8 cellular contexts compared by ENCODE assay signal in the genomic region with DNA sequence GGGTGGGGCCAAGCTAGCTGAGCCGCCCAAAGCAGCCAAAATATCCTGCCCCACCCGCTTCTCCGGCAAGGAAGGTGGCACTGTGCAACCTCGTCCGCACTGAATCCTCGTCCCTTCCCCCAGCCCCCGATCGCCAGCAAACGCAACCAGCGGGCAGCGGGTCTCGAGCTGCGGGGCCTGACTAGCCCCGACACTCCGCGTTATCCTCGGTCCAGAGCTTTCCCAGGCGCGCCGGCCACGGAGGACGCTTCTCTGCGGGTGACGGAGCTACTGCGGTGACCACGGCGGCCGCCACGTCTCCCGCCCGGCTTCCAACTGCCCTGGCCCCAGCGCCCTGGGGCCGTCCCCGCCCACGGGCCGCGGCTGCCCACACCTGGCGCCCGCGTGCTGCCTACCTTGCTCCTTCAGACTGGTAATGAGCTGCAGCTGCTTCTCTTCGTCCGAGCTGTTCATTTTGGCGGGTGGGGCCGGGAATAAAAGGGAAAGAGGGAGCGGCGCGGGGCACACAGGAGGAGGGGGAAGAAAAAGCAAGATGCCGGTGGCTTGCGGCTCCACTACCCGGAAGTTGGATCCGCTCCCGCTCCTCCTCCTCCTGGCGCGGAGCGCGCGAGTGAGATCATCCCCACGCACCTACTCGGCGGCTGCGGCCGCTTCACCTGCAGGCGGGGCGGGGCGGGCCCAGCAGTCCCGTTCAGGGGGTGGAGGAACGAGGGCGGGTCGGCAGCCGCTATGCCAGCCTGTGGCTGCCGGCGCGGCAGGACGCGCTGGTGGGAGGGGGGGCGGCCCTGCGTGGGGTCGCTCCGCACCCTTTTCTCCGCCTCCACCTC. TPM values are rescaled to one million over a fixed set of nuclear protein-coding genes. Genes with fewer than 3 reads are reported as not detected.
A peak's percentile ranks its signal among the peaks of the same experiment; 100 is the strongest.
DNase-seq lines count a peak whose midpoint lies in the region; ATAC-seq lines count a peak whose summit lies in the region.

TSS of gene SHTN1 (minus strand) at position 561 of the 827 bp plus-strand sequence. CDS start at position 453, 108 bp downstream.

- CTCF ChIA-PET in activated CD4-positive, alpha-beta T cell treated with anti-CD3 and anti-CD28 coated beads, Interleukin-2, amount 10 ng/mL, durations not matched to agents 7 days and 5 days (lab: Charles Lee) = interaction anchor here (1.0 kb wide), 1 partner anchor 10 kb away, joined by 4 read pairs; no protein-coding TSS in a partner anchor

- H3K4me1 ChIP-seq in esophagus (ENCODE audit: control insufficient read depth in 2 of 2, insufficient read depth in 2 of 2, low read length in 1 of 2) (peaks cover 0 to 4% of the 10 kb centered on the region in 2 donors), subcutaneous abdominal adipose tissue (ENCODE audit: control insufficient read depth in 5 of 5, insufficient read depth in 5 of 5, low read length in 5 of 5) (peaks cover 0 to 22% (median 14%) of the 10 kb centered on the region in 5 donors)

- H3K27ac ChIP-seq in esophagus (ENCODE audit: low read depth in 2 of 2, low read length in 1 of 2) = peak within 1 kb of the TSS; percentile 93
- H3K27ac ChIP-seq in subcutaneous abdominal adipose tissue (ENCODE audit: low read depth, low read length) = peak within 1 kb of the TSS; percentile 50

- H3K4me1 Mint-ChIP-seq in activated CD4-positive, alpha-beta T cell treated with anti-CD3 and anti-CD28 coated beads, Interleukin-2, amount 10 ng/mL, durations not matched to agents 7 days and 5 days = peaks cover 4% of the 10 kb centered on the region

- no peaks in the 10 kb centered on the region for H3K36me3 Mint-ChIP-seq in activated CD4-positive, alpha-beta T cell treated with anti-CD3 and anti-CD28 coated beads, Interleukin-2, amount 10 ng/mL, durations not matched to agents 7 days and 5 days (ENCODE audit: low read depth)

- H3K4me3 ChIP-seq in esophagus (ENCODE audit: low read depth in 1 of 2, low read length in 2 of 2) (peak within 1 kb of the TSS; percentile 64 to 84), subcutaneous abdominal adipose tissue (ENCODE audit: low read depth in 1 of 5, low read length in 5 of 5) (peak within 1 kb of the TSS; percentile 76 to 93 (median 82))

- peak; percentile 60 for ATAC-seq in HG03045 (IDR thresholded peaks at IDR 0.05; ENCODE audit: unreplicated experiment)

- H3K9me3 ChIP-seq in esophagus (ENCODE audit: control insufficient read depth in 2 of 2, insufficient read depth in 1 of 2, low read depth in 1 of 2, low read length in 1 of 2) (no peaks in the 10 kb centered on the region), subcutaneous abdominal adipose tissue (ENCODE audit: control insufficient read depth in 5 of 5, low read length in 5 of 5) (no peaks in the 10 kb centered on the region)

- no peak within 1 kb of the TSS for H3K27ac Mint-ChIP-seq in activated CD4-positive, alpha-beta T cell treated with anti-CD3 and anti-CD28 coated beads, Interleukin-2, amount 10 ng/mL, durations not matched to agents 7 days and 5 days

- H3K36me3 ChIP-seq in esophagus (ENCODE audit: control insufficient read depth in 2 of 2, insufficient read depth in 2 of 2, low read length in 1 of 2) (no peaks in the 10 kb centered on the region), subcutaneous abdominal adipose tissue (ENCODE audit: control insufficient read depth in 5 of 5, insufficient read depth in 5 of 5, low read length in 5 of 5) (no peaks in the 10 kb centered on the region)

- peaks cover 33% of the 10 kb centered on the region for H3K27me3 Mint-ChIP-seq in activated CD4-positive, alpha-beta T cell treated with anti-CD3 and anti-CD28 coated beads, Interleukin-2, amount 10 ng/mL, durations not matched to agents 7 days and 5 days

- WGBS in esophagus, 2 donors = 0 to 1% methylated on average over 68 to 80 of the region's 80 CpGs

- POLR2A ChIA-PET in activated CD4-positive, alpha-beta T cell treated with anti-CD3 and anti-CD28 coated beads, Interleukin-2, amount 10 ng/mL, durations not matched to agents 7 days and 5 days (lab: Charles Lee) = no interaction called here

- peak within 1 kb of the TSS in 4 of 5 donors; percentile 62 to 89 (median 68) for H3K9ac ChIP-seq in subcutaneous abdominal adipose tissue (ENCODE audit: low read length in 5 of 5)

- peak within 1 kb of the TSS; percentile 63 for H3K4me3 Mint-ChIP-seq in activated CD4-positive, alpha-beta T cell treated with anti-CD3 and anti-CD28 coated beads, Interleukin-2, amount 10 ng/mL, durations not matched to agents 7 days and 5 days

- H3K27me3 ChIP-seq in esophagus (ENCODE audit: control insufficient read depth in 1 of 2, insufficient read depth in 2 of 2, low read length in 2 of 2) = no peaks in the 10 kb centered on the region
- H3K27me3 ChIP-seq in subcutaneous abdominal adipose tissue (ENCODE audit: control insufficient read depth in 5 of 5, insufficient read depth in 4 of 5, low read length in 5 of 5) = no peaks in the 10 kb centered on the region

- peak; percentile 15 for DNase-seq in activated naive CD4-positive, alpha-beta T cell treated with Interleukin-2 at 50 U/mL for 16 hours
- DNase-seq in activated naive CD4-positive, alpha-beta T cell (lab: John Stamatoyannopoulos, UW) = no peak
- DNase-seq in NCI-H2227 (lab: John Stamatoyannopoulos, UW; ENCODE audit: unreplicated experiment) (peak; percentile 91), middle frontal gyrus (ENCODE audit: extremely low spot score, low spot score) (peak; percentile 31)
- peak; percentile 28 for DNase-seq in activated CD4-positive, alpha-beta T cell treated with anti-CD3 and anti-CD28 coated beads, Interleukin-2, amount 10 ng/mL, durations not matched to agents 7 days and 5 days

- H3K9me3 Mint-ChIP-seq in activated CD4-positive, alpha-beta T cell treated with anti-CD3 and anti-CD28 coated beads, Interleukin-2, amount 10 ng/mL, durations not matched to agents 7 days and 5 days = no peaks in the 10 kb centered on the region

RNA-seq across cellular contexts. Expression of gene SHTN1, which starts in this region (rescaled TPM):
- under 1 TPM; 0.40 to 0.45 TPM for total RNA-seq in activated CD4-positive, alpha-beta T cell treated with anti-CD3 and anti-CD28 coated beads, Interleukin-2, amount 10 ng/mL, durations not matched to agents 7 days and 5 days
- polyA plus RNA-seq in esophagus = 1 to 10 TPM; 6.1 to 6.5 TPM

Comparison
In these comparisons a context has a peak if more than half of its experiments do, and no peak if none do; other contexts are left out.
1. DNase-seq: peak in activated naive CD4-positive, alpha-beta T cell treated with Interleukin-2 at 50 U/mL for 16 hours (single experiment), NCI-H2227 (single experiment) and middle frontal gyrus (single experiment); none in activated naive CD4-positive, alpha-beta T cell (0 of 4).
2. Peak in DNase-seq in activated CD4-positive, alpha-beta T cell treated with anti-CD3 and anti-CD28 coated beads, Interleukin-2, amount 10 ng/mL, durations not matched to agents 7 days and 5 days; RNA of the gene not detected or under 1 TPM.